14 cellular contexts compared by ENCODE assay signal in genomic region chr2:119066272-119066804, GRCh38.
"Had no signal": no experiment of that assay in that cellular context is flagged by ENCODE, and none has a peak within 500 bp of the region (broad histone marks: within the 10 kb centered on the region; RNA-seq: fewer than 3 reads in every experiment).

No MANE protein-coding gene starts in this region.

- DNase-seq: activated CD4-positive, alpha-beta T cell treated with anti-CD3 and anti-CD28 coated beads for 48 hours; activated naive CD4-positive, alpha-beta T cell treated with anti-CD3 and anti-CD28 coated beads for 36 hours; cerebellar nuclear complex; endodermal cell; heart right ventricle; islet precursor cell; left ventricle myocardium inferior; small intestine; T-cell; thyroid gland had no signal

- H3K36me3 Mint-ChIP-seq: neural progenitor cell, T-cell had no signal

- H3K9me3 ChIP-seq: right atrium auricular region, thyroid gland had no signal

- H3K9me3 Mint-ChIP-seq: dendritic cell treated with granulocyte-macrophage colony-stimulating factor and Interleukin-4, amounts not matched to agents 40 ng/mL and 50 ng/mL, for 4 days; endodermal cell; T-cell had no signal

- H3K36me3 ChIP-seq: heart right ventricle, left ventricle myocardium inferior, neural progenitor cell, right atrium auricular region, thyroid gland had no signal

- ATAC-seq: esophagus mucosa, heart right ventricle, T-cell had no signal

- H3K27me3 ChIP-seq: neural progenitor cell, right atrium auricular region, thyroid gland had no signal

- H3K27ac Mint-ChIP-seq: activated naive CD4-positive, alpha-beta T cell treated with anti-CD3 and anti-CD28 coated beads for 36 hours; dendritic cell treated with granulocyte-macrophage colony-stimulating factor and Interleukin-4, amounts not matched to agents 40 ng/mL and 50 ng/mL, for 4 days; endodermal cell; neural progenitor cell; T-cell had no signal

- H3K4me2 ChIP-seq: neural progenitor cell had no signal

- H2AFZ ChIP-seq: neural progenitor cell had no signal

- H3K4me1 ChIP-seq: neural progenitor cell, right atrium auricular region, thyroid gland had no signal

- H3K4me3 ChIP-seq: heart right ventricle, left ventricle myocardium inferior, neural progenitor cell, right atrium auricular region, thyroid gland had no signal

- H3K4me1 Mint-ChIP-seq: T-cell had no signal

- H3K4me3 Mint-ChIP-seq: activated naive CD4-positive, alpha-beta T cell treated with anti-CD3 and anti-CD28 coated beads for 36 hours; dendritic cell treated with granulocyte-macrophage colony-stimulating factor and Interleukin-4, amounts not matched to agents 40 ng/mL and 50 ng/mL, for 4 days; endodermal cell; neural progenitor cell; T-cell had no signal

- H3K9ac ChIP-seq: neural progenitor cell had no signal

- H3K27ac ChIP-seq: heart right ventricle, left ventricle myocardium inferior, neural progenitor cell, right atrium auricular region, thyroid gland had no signal
